ENCODE assay signal across 1 cellular context in genomic region chr2:200677161-200677560, GRCh38.
TF ChIP-seq lines count a peak whose summit lies in the region.

No MANE protein-coding gene starts in this region.

TF ChIP-seq in GM23338, 12 proteins besides CTCF, POLR2A, EP300 and RAD21 (continued from another document):
- TF ChIP-seq, protein P1, sequence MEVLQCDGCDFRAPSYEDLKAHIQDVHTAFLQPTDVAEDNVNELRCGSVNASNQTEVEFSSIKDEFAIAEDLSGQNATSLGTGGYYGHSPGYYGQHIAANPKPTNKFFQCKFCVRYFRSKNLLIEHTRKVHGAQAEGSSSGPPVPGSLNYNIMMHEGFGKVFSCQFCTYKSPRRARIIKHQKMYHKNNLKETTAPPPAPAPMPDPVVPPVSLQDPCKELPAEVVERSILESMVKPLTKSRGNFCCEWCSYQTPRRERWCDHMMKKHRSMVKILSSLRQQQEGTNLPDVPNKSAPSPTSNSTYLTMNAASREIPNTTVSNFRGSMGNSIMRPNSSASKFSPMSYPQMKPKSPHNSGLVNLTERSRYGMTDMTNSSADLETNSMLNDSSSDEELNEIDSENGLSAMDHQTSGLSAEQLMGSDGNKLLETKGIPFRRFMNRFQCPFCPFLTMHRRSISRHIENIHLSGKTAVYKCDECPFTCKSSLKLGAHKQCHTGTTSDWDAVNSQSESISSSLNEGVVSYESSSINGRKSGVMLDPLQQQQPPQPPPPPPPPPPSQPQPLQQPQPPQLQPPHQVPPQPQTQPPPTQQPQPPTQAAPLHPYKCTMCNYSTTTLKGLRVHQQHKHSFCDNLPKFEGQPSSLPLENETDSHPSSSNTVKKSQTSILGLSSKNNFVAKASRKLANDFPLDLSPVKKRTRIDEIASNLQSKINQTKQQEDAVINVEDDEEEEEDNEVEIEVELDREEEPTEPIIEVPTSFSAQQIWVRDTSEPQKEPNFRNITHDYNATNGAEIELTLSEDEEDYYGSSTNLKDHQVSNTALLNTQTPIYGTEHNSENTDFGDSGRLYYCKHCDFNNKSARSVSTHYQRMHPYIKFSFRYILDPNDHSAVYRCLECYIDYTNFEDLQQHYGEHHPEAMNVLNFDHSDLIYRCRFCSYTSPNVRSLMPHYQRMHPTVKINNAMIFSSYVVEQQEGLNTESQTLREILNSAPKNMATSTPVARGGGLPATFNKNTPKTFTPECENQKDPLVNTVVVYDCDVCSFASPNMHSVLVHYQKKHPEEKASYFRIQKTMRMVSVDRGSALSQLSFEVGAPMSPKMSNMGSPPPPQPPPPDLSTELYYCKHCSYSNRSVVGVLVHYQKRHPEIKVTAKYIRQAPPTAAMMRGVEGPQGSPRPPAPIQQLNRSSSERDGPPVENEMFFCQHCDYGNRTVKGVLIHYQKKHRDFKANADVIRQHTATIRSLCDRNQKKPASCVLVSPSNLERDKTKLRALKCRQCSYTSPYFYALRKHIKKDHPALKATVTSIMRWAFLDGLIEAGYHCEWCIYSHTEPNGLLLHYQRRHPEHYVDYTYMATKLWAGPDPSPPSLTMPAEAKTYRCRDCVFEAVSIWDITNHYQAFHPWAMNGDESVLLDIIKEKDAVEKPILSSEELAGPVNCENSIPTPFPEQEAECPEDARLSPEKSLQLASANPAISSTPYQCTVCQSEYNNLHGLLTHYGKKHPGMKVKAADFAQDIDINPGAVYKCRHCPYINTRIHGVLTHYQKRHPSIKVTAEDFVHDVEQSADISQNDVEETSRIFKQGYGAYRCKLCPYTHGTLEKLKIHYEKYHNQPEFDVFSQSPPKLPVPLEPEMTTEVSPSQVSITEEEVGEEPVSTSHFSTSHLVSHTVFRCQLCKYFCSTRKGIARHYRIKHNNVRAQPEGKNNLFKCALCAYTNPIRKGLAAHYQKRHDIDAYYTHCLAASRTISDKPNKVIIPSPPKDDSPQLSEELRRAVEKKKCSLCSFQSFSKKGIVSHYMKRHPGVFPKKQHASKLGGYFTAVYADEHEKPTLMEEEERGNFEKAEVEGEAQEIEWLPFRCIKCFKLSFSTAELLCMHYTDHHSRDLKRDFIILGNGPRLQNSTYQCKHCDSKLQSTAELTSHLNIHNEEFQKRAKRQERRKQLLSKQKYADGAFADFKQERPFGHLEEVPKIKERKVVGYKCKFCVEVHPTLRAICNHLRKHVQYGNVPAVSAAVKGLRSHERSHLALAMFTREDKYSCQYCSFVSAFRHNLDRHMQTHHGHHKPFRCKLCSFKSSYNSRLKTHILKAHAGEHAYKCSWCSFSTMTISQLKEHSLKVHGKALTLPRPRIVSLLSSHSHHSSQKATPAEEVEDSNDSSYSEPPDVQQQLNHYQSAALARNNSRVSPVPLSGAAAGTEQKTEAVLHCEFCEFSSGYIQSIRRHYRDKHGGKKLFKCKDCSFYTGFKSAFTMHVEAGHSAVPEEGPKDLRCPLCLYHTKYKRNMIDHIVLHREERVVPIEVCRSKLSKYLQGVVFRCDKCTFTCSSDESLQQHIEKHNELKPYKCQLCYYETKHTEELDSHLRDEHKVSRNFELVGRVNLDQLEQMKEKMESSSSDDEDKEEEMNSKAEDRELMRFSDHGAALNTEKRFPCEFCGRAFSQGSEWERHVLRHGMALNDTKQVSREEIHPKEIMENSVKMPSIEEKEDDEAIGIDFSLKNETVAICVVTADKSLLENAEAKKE (CRISPR knock-in tag; IDR thresholded peaks at IDR 0.05), result no peak
- no peak for TF ChIP-seq EZH2 (IDR thresholded peaks at IDR 0.05; ENCODE audit: low read depth, unreplicated experiment)
- no peak for TF ChIP-seq NANOG (IDR thresholded peaks at IDR 0.05; ENCODE audit: borderline replicate concordance)
